In genomic region chr2:197704434-197705142, GRCh38 we compare ENCODE assay signal across 1 cellular context.
TF ChIP-seq lines count a peak whose summit lies in the region.

No MANE protein-coding gene starts in this region.

TF ChIP-seq in HepG2, 621 proteins besides CTCF, POLR2A, EP300 and RAD21 (continued from another document and continues in another):
- TF ChIP-seq TEF (CRISPR knock-in tag; IDR thresholded peaks at IDR 0.05), result peak; percentile 2; the same call in 1 of the 2 replicates
- TF ChIP-seq ZBTB7A (CRISPR knock-in tag; IDR thresholded peaks at IDR 0.05), result no peak
- no peak for TF ChIP-seq REPIN1 (CRISPR knock-in tag; IDR thresholded peaks at IDR 0.05; ENCODE audit: borderline replicate concordance, low read depth)
- no peak; the same call in 1 of the 2 replicates for TF ChIP-seq KLF11 (CRISPR knock-in tag; IDR thresholded peaks at IDR 0.05)
- no peak for TF ChIP-seq TBX2 (CRISPR knock-in tag; IDR thresholded peaks at IDR 0.05; ENCODE audit: borderline replicate concordance)
- no peak for TF ChIP-seq FOXC1 (CRISPR knock-in tag; IDR thresholded peaks at IDR 0.05; ENCODE audit: borderline replicate concordance)
- TF ChIP-seq HNRNPK (IDR thresholded peaks at IDR 0.05; ENCODE audit: low read depth, low read length, poor library complexity, severe bottlenecking), result no peak
- TF ChIP-seq, protein P1, sequence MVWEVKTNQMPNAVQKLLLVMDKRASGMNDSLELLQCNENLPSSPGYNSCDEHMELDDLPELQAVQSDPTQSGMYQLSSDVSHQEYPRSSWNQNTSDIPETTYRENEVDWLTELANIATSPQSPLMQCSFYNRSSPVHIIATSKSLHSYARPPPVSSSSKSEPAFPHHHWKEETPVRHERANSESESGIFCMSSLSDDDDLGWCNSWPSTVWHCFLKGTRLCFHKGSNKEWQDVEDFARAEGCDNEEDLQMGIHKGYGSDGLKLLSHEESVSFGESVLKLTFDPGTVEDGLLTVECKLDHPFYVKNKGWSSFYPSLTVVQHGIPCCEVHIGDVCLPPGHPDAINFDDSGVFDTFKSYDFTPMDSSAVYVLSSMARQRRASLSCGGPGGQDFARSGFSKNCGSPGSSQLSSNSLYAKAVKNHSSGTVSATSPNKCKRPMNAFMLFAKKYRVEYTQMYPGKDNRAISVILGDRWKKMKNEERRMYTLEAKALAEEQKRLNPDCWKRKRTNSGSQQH (CRISPR knock-in tag; IDR thresholded peaks at IDR 0.05; ENCODE audit: low read depth), result no peak
- TF ChIP-seq MED1 (CRISPR knock-in tag; IDR thresholded peaks at IDR 0.05), result no peak
- no peak for TF ChIP-seq SNAPC4 (CRISPR knock-in tag; IDR thresholded peaks at IDR 0.05)
- TF ChIP-seq ZNF530 (CRISPR knock-in tag; IDR thresholded peaks at IDR 0.05; ENCODE audit: low read depth), result no peak
- TF ChIP-seq ZFP82 (CRISPR knock-in tag; IDR thresholded peaks at IDR 0.05; ENCODE audit: borderline replicate concordance), result no peak
- TF ChIP-seq RFXANK (CRISPR knock-in tag; IDR thresholded peaks at IDR 0.05), result no peak
- TF ChIP-seq, protein P2, sequence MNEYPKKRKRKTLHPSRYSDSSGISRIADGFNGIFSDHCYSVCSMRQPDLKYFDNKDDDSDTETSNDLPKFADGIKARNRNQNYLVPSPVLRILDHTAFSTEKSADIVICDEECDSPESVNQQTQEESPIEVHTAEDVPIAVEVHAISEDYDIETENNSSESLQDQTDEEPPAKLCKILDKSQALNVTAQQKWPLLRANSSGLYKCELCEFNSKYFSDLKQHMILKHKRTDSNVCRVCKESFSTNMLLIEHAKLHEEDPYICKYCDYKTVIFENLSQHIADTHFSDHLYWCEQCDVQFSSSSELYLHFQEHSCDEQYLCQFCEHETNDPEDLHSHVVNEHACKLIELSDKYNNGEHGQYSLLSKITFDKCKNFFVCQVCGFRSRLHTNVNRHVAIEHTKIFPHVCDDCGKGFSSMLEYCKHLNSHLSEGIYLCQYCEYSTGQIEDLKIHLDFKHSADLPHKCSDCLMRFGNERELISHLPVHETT (CRISPR knock-in tag; conservative IDR thresholded peaks at IDR 0.05), result no peak
- peak; percentile 92 for TF ChIP-seq CBX2 (IDR thresholded peaks at IDR 0.05; ENCODE audit: low read depth, low read length)
- TF ChIP-seq CBX2 (CRISPR knock-in tag; IDR thresholded peaks at IDR 0.05; ENCODE audit: low read depth), result no peak
- TF ChIP-seq, protein P3, sequence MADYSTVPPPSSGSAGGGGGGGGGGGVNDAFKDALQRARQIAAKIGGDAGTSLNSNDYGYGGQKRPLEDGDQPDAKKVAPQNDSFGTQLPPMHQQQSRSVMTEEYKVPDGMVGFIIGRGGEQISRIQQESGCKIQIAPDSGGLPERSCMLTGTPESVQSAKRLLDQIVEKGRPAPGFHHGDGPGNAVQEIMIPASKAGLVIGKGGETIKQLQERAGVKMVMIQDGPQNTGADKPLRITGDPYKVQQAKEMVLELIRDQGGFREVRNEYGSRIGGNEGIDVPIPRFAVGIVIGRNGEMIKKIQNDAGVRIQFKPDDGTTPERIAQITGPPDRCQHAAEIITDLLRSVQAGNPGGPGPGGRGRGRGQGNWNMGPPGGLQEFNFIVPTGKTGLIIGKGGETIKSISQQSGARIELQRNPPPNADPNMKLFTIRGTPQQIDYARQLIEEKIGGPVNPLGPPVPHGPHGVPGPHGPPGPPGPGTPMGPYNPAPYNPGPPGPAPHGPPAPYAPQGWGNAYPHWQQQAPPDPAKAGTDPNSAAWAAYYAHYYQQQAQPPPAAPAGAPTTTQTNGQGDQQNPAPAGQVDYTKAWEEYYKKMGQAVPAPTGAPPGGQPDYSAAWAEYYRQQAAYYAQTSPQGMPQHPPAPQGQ (CRISPR knock-in tag; IDR thresholded peaks at IDR 0.05; ENCODE audit: borderline replicate concordance), result no peak
- TF ChIP-seq, protein P4, sequence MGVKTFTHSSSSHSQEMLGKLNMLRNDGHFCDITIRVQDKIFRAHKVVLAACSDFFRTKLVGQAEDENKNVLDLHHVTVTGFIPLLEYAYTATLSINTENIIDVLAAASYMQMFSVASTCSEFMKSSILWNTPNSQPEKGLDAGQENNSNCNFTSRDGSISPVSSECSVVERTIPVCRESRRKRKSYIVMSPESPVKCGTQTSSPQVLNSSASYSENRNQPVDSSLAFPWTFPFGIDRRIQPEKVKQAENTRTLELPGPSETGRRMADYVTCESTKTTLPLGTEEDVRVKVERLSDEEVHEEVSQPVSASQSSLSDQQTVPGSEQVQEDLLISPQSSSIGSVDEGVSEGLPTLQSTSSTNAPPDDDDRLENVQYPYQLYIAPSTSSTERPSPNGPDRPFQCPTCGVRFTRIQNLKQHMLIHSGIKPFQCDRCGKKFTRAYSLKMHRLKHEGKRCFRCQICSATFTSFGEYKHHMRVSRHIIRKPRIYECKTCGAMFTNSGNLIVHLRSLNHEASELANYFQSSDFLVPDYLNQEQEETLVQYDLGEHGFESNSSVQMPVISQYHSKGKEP (CRISPR knock-in tag; IDR thresholded peaks at IDR 0.05), result no peak
- TF ChIP-seq KDM3A (CRISPR knock-in tag; IDR thresholded peaks at IDR 0.05; ENCODE audit: low read depth), result no peak
- TF ChIP-seq, protein P5, sequence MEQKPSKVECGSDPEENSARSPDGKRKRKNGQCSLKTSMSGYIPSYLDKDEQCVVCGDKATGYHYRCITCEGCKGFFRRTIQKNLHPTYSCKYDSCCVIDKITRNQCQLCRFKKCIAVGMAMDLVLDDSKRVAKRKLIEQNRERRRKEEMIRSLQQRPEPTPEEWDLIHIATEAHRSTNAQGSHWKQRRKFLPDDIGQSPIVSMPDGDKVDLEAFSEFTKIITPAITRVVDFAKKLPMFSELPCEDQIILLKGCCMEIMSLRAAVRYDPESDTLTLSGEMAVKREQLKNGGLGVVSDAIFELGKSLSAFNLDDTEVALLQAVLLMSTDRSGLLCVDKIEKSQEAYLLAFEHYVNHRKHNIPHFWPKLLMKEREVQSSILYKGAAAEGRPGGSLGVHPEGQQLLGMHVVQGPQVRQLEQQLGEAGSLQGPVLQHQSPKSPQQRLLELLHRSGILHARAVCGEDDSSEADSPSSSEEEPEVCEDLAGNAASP (CRISPR knock-in tag; IDR thresholded peaks at IDR 0.05; ENCODE audit: borderline replicate concordance), result 0 out of 2 replicates have a peak, but pooled peaks have one; percentile 2
- no peak for TF ChIP-seq REL (CRISPR knock-in tag; conservative IDR thresholded peaks at IDR 0.05)
- TF ChIP-seq TSC22D2 (CRISPR knock-in tag; IDR thresholded peaks at IDR 0.05; ENCODE audit: borderline replicate concordance), result no peak
- no peak for TF ChIP-seq CBX1 (IDR thresholded peaks at IDR 0.05; ENCODE audit: low read depth)
- TF ChIP-seq, protein P6, sequence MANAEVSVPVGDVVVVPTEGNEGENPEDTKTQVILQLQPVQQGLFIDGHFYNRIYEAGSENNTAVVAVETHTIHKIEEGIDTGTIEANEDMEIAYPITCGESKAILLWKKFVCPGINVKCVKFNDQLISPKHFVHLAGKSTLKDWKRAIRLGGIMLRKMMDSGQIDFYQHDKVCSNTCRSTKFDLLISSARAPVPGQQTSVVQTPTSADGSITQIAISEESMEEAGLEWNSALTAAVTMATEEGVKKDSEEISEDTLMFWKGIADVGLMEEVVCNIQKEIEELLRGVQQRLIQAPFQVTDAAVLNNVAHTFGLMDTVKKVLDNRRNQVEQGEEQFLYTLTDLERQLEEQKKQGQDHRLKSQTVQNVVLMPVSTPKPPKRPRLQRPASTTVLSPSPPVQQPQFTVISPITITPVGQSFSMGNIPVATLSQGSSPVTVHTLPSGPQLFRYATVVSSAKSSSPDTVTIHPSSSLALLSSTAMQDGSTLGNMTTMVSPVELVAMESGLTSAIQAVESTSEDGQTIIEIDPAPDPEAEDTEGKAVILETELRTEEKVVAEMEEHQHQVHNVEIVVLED (CRISPR knock-in tag; IDR thresholded peaks at IDR 0.05; ENCODE audit: borderline replicate concordance), result no peak
- TF ChIP-seq ZNF546 (CRISPR knock-in tag; conservative IDR thresholded peaks at IDR 0.05), result no peak
- no peak for TF ChIP-seq CCAR2 (optimal IDR thresholded peaks at IDR 0.05; ENCODE audit: low read depth, low read length)
- TF ChIP-seq, protein P7, sequence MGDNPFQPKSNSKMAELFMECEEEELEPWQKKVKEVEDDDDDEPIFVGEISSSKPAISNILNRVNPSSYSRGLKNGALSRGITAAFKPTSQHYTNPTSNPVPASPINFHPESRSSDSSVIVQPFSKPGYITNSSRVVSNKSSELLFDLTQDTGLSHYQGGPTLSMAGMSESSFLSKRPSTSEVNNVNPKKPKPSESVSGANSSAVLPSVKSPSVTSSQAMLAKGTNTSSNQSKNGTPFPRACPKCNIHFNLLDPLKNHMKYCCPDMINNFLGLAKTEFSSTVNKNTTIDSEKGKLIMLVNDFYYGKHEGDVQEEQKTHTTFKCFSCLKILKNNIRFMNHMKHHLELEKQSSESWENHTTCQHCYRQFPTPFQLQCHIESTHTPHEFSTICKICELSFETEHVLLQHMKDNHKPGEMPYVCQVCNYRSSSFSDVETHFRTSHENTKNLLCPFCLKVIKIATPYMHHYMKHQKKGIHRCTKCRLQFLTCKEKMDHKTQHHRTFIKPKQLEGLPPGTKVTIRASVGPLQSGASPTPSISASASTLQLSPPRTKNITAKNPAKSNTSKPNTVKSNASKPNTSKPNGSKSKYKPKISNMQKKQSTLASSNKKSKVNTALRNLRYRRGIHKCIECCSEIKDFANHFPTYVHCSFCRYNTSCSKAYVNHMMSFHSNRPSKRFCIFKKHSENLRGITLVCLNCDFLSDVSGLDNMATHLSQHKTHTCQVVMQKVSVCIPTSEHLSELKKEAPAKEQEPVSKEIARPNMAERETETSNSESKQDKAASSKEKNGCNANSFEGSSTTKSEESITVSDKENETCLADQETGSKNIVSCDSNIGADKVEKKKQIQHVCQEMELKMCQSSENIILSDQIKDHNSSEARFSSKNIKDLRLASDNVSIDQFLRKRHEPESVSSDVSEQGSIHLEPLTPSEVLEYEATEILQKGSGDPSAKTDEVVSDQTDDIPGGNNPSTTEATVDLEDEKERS (CRISPR knock-in tag; IDR thresholded peaks at IDR 0.05), result no peak
- TF ChIP-seq ZSCAN22 (CRISPR knock-in tag; IDR thresholded peaks at IDR 0.05), result no peak; the same call in 1 of the 2 replicates
- no peak for TF ChIP-seq ZNF687 (CRISPR knock-in tag; IDR thresholded peaks at IDR 0.05)
- TF ChIP-seq AHR (CRISPR knock-in tag; IDR thresholded peaks at IDR 0.05), result no peak
- no peak for TF ChIP-seq ZFP36 (IDR thresholded peaks at IDR 0.05; ENCODE audit: borderline replicate concordance, low read depth, low read length, partially characterized antibody)
